14 cellular contexts compared by ENCODE assay signal in the genomic region with DNA sequence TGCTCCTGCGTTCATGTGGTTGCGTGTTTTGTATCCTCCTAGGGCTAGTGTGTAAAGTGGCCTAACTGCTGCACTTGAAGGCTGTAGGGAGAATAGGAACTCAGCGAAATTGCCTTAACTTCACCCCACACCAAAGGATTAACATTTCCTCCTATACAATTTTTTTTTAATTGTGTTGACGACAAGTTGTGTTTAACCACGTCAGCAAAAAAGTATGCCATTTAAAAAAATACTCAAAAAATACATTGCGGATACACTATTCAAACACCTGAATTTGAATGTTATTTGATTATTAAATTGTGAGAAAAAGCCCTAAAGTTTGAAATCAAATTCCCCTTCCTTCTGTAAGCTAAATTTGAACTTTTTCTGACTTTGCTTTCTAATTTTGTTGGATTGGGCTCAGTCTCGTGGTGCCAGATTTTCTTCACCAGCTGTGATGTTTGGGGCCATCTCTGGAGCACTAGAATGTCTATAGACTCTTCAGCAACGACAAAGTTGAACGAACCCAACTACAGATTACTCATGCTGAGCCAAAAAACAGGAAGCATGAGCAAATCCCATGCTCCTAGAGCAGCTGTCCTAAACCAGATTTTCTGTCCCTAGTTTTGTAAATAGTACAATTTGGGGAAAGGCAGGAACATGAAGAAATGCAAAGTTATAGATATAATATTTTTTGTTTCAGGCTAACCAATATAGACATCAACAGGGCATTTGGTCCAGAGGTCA. TPM values are rescaled to one million over a fixed set of nuclear protein-coding genes. Genes with fewer than 3 reads are reported as not detected.
DNase-seq lines count a peak whose midpoint lies in the region; ATAC-seq, FAIRE-seq and TF ChIP-seq lines count a peak whose summit lies in the region.
"Had no signal": no experiment of that assay in that cellular context is flagged by ENCODE, and none has a peak within 500 bp of the region (broad histone marks: within the 10 kb centered on the region; RNA-seq: fewer than 3 reads in every experiment).

No MANE protein-coding gene starts in this region.

- H2BK5ac ChIP-seq in IMR-90 (ENCODE audit: low read depth, low read length, poor library complexity, severe bottlenecking) (no peak overlapping the region), mesenchymal stem cell (ENCODE audit: low read depth, low read length, poor library complexity, severe bottlenecking) (no peak overlapping the region)

- H3K14ac ChIP-seq in IMR-90 (replicated peaks; ENCODE audit: low read depth, low read length) (no peak overlapping the region), mesenchymal stem cell (ENCODE audit: low read length in 2 of 2) (no peak overlapping the region)

- H2BK15ac ChIP-seq in IMR-90 (ENCODE audit: low read depth, low read length) (no peak overlapping the region), mesenchymal stem cell (ENCODE audit: low read depth, poor library complexity, severe bottlenecking) (no peak overlapping the region)

- H4K5ac ChIP-seq in IMR-90 (ENCODE audit: low read depth, low read length): no peak overlapping the region

- H2AK9ac ChIP-seq in IMR-90 (replicated peaks; ENCODE audit: low read depth, low read length, poor library complexity): no peak overlapping the region

- H4K20me1 ChIP-seq in IMR-90 (ENCODE audit: insufficient read depth, low read length): no peaks in the 10 kb centered on the region
- H4K20me1 ChIP-seq in K562 (replicated peaks; ENCODE audit: control insufficient read depth, insufficient read depth, low read length): no peaks in the 10 kb centered on the region
- H4K20me1 ChIP-seq in HepG2 (ENCODE audit: insufficient read depth, low read length): no peaks in the 10 kb centered on the region

- no CpG with 5 or more reads among the region's 9 CpGs for WGBS in IMR-90 (ENCODE audit: extremely low coverage in 2 of 2, insufficient read length in 1 of 2), 2 experiments
- WGBS in K562 (ENCODE audit: insufficient coverage, low coverage, missing lambda C conversion rate): 3% methylated on average over 9 of the region's 9 CpGs
- 20% methylated on average over 9 of the region's 9 CpGs for WGBS in HepG2 (ENCODE audit: low lambda C conversion rate)
- 92% methylated on average over 4 of the region's 9 CpGs for WGBS in mesenchymal stem cell

- H2BK120ac ChIP-seq in IMR-90 (ENCODE audit: low read depth, low read length) (no peak overlapping the region), mesenchymal stem cell (ENCODE audit: low read depth, low read length) (no peak overlapping the region)

- H3K4ac ChIP-seq in IMR-90 (ENCODE audit: low read depth, low read length) (no peak overlapping the region), mesenchymal stem cell (ENCODE audit: low read depth in 1 of 2, low read length in 2 of 2) (no peak overlapping the region)

- H3K4me2 ChIP-seq in IMR-90 (ENCODE audit: low read depth, low read length) (no peak overlapping the region), K562 (ENCODE audit: insufficient read depth, low read length) (no peak overlapping the region), HepG2 (ENCODE audit: low read depth, low read length) (no peak overlapping the region), mesenchymal stem cell (ENCODE audit: low read length, poor library complexity, severe bottlenecking) (no peak overlapping the region)

- no peaks in the 10 kb centered on the region for H3K9me3 ChIP-seq in IMR-90 (ENCODE audit: control insufficient read depth, insufficient read depth, low read length)
- no peaks in the 10 kb centered on the region for H3K9me3 ChIP-seq in K562 (replicated peaks; ENCODE audit: control insufficient read depth, insufficient read depth, low read depth, low read length)
- no peaks in the 10 kb centered on the region for H3K9me3 ChIP-seq in HepG2 (ENCODE audit: low read length)
- no peaks in the 10 kb centered on the region for H3K9me3 ChIP-seq in mesenchymal stem cell (ENCODE audit: control insufficient read depth, low read length)

- TF ChIP-seq POLR2A in IMR-90 (IDR thresholded peaks at IDR 0.05; ENCODE audit: low read depth, low read length): no peak
- TF ChIP-seq POLR2A in K562 (conservative IDR thresholded peaks at IDR 0.05): no peak
- no peak for TF ChIP-seq POLR2A in HepG2 (IDR thresholded peaks at IDR 0.05; ENCODE audit: insufficient read depth in 1 of 2, low read depth in 2 of 2, low read length in 2 of 2)

- H2AK5ac ChIP-seq in IMR-90 (ENCODE audit: low read depth, low read length) (no peak overlapping the region), mesenchymal stem cell (ENCODE audit: low read length, severe bottlenecking) (no peak overlapping the region)

- H4K8ac ChIP-seq in IMR-90 (ENCODE audit: low read depth in 2 of 2, low read length in 2 of 2) (no peak overlapping the region), mesenchymal stem cell (ENCODE audit: low read length) (no peak overlapping the region)

- no peak overlapping the region for H2BK12ac ChIP-seq in mesenchymal stem cell (ENCODE audit: low read length in 2 of 2)

- no peak overlapping the region for H3K9ac ChIP-seq in IMR-90 (ENCODE audit: low read depth, low read length)
- no peak overlapping the region for H3K9ac ChIP-seq in K562 (ENCODE audit: insufficient read depth in 1 of 2, low read depth in 2 of 2, low read length in 2 of 2)
- no peak overlapping the region for H3K9ac ChIP-seq in HepG2 (ENCODE audit: insufficient read depth, low read depth, low read length)
- no peak overlapping the region for H3K9ac ChIP-seq in mesenchymal stem cell (ENCODE audit: low read length)

- ATAC-seq in IMR-90 (ENCODE audit: low read depth): no peak
- no peak for ATAC-seq in K562
- no peak for ATAC-seq in HepG2
- no peak for ATAC-seq in HG03045 (IDR thresholded peaks at IDR 0.05; ENCODE audit: unreplicated experiment)

- POLR2A ChIA-PET in IMR-90 (lab: Charles Lee; ENCODE audit: unreplicated experiment): no interaction called here
- POLR2A ChIA-PET in K562 (lab: Yijun Ruan, JAX): no interaction called here
- POLR2A ChIA-PET in HepG2 (lab: Yijun Ruan, JAX): no interaction called here

- H3K27ac ChIP-seq in IMR-90 (ENCODE audit: insufficient read depth, low read length): no peak overlapping the region
- H3K27ac ChIP-seq in K562 (ENCODE audit: extremely low read depth, low read depth, low read length): no peak overlapping the region
- no peak overlapping the region for H3K27ac ChIP-seq in HepG2 (ENCODE audit: extremely low read length, insufficient read depth, low read length)
- no peak overlapping the region for H3K27ac ChIP-seq in coronary artery
- no peak overlapping the region for H3K27ac ChIP-seq in mesenchymal stem cell (ENCODE audit: low read length, poor library complexity, severe bottlenecking)

- BruUV-seq in IMR-90 (replicated peaks; lab: Mats Ljungman, UMichigan) (no TSS peak), K562 (replicated peaks; lab: Mats Ljungman, UMichigan) (no TSS peak), HepG2 (replicated peaks; lab: Mats Ljungman, UMichigan) (no TSS peak)

- H3K23ac ChIP-seq in IMR-90 (ENCODE audit: low read depth, low read length) (no peak overlapping the region), mesenchymal stem cell (ENCODE audit: low read length in 2 of 2) (no peak overlapping the region)

- CTCF ChIA-PET in IMR-90 (lab: Yijun Ruan, JAX): no interaction called here
- CTCF ChIA-PET in K562 (lab: Yijun Ruan, JAX; ENCODE audit: low intra/inter-chr PET ratio): no interaction called here
- CTCF ChIA-PET in HepG2 (lab: Yijun Ruan, JAX; ENCODE audit: low intra/inter-chr PET ratio, low total read pairs): no interaction called here

- in situ Hi-C loops in IMR-90 (cut with MboI; ENCODE audit: low sequenced_read_pairs): no loop called here
- in situ Hi-C loops in K562 (cut with MboI): no loop called here
- in situ Hi-C loops in HepG2 (cut with HindIII; ENCODE audit: extremely low pct_ligation_motif_present, low pct_unique_long_range_greater_than_20kb): no loop called here

- dilution Hi-C loops in IMR-90 (cut with HindIII; ENCODE audit: low sequenced_read_pairs, unreplicated experiment): no loop called here

- H3K79me2 ChIP-seq in K562 (ENCODE audit: control insufficient read depth, insufficient read depth, low read length) (no peaks in the 10 kb centered on the region), HepG2 (ENCODE audit: insufficient read depth, low read length) (no peaks in the 10 kb centered on the region)

- H3K4me1 ChIP-seq in IMR-90 (ENCODE audit: control insufficient read depth, insufficient read depth, low read length) (no peaks in the 10 kb centered on the region), K562 (replicated peaks in 1 of 2; ENCODE audit: control insufficient read depth in 2 of 2, insufficient read depth in 2 of 2, low read length in 2 of 2) (no peaks in the 10 kb centered on the region), HepG2 (ENCODE audit: insufficient read depth, low read length) (no peaks in the 10 kb centered on the region), mesenchymal stem cell (ENCODE audit: control insufficient read depth, insufficient read depth, low read depth, low read length) (no peaks in the 10 kb centered on the region)

- TF ChIP-seq CTCF in IMR-90 (conservative IDR thresholded peaks at IDR 0.05; ENCODE audit: low read depth, low read length) (no peak), K562 (IDR thresholded peaks at IDR 0.05 in 2 of 3, conservative IDR thresholded peaks at IDR 0.05 in 1 of 3; ENCODE audit: insufficient read depth in 2 of 3, low read depth in 1 of 3, low read length in 3 of 3) (no peak), HepG2 (CRISPR knock-in tag; IDR thresholded peaks at IDR 0.05) (no peak), coronary artery (IDR thresholded peaks at IDR 0.05) (no peak)

- H2AFZ ChIP-seq in IMR-90 (replicated peaks; ENCODE audit: low read length, poor library complexity) (no peak overlapping the region), K562 (ENCODE audit: low read depth, low read length) (no peak overlapping the region), HepG2 (ENCODE audit: low read length) (no peak overlapping the region), mesenchymal stem cell (ENCODE audit: low read depth, low read length) (no peak overlapping the region)

- no peak overlapping the region for H3K18ac ChIP-seq in IMR-90 (ENCODE audit: low read depth, low read length)
- H3K18ac ChIP-seq in mesenchymal stem cell (ENCODE audit: low read depth in 1 of 2, low read length in 2 of 2): no peak overlapping the region

- no peaks in the 10 kb centered on the region for H3K79me1 ChIP-seq in IMR-90 (ENCODE audit: low read depth in 1 of 2, low read length in 2 of 2)
- H3K79me1 ChIP-seq in mesenchymal stem cell (replicated peaks; ENCODE audit: low read length, poor library complexity, severe bottlenecking): no peaks in the 10 kb centered on the region

- FAIRE-seq in K562 (lab: Jason Lieb, UNC): no peak
- FAIRE-seq in HepG2 (lab: Jason Lieb, UNC): no peak
- FAIRE-seq: GM12892, H54 had no signal

- DNase-seq in CD1c-positive myeloid dendritic cell (ENCODE audit: extremely low spot score) (peak; percentile 26), IMR-90 (no peak), K562 (ENCODE audit: extremely low read depth in 1 of 4, low spot score in 3 of 4) (no peak), HepG2 (ENCODE audit: low spot score) (no peak), coronary artery (ENCODE audit: low spot score) (no peak), mesenchymal stem cell (no peak)
- no peak for DNase-seq in stimulated activated naive CD4-positive, alpha-beta T cell treated with Interleukin-2 at 50 U/mL for 16 hours (lab: John Stamatoyannopoulos, UW)
- DNase-seq: C1 segment of cervical spinal cord; CD4-positive, alpha-beta memory T cell; DMS79 had no signal

- H3K56ac ChIP-seq in IMR-90 (ENCODE audit: extremely low read depth, insufficient read depth, low read length): no peak overlapping the region

- H3K36me3 ChIP-seq in IMR-90 (ENCODE audit: control insufficient read depth, insufficient read depth, low read length) (no peaks in the 10 kb centered on the region), K562 (ENCODE audit: control insufficient read depth, insufficient read depth, low read length) (no peaks in the 10 kb centered on the region), HepG2 (replicated peaks in 1 of 2; ENCODE audit: control insufficient read depth in 1 of 2, insufficient read depth in 2 of 2, low read length in 2 of 2) (no peaks in the 10 kb centered on the region), mesenchymal stem cell (ENCODE audit: control insufficient read depth in 1 of 2, insufficient read depth in 2 of 2, low read depth in 1 of 2, low read length in 2 of 2) (no peaks in the 10 kb centered on the region)

- H4K91ac ChIP-seq in IMR-90 (ENCODE audit: insufficient read depth, low read depth, low read length) (no peak overlapping the region), mesenchymal stem cell (ENCODE audit: low read length) (no peak overlapping the region)

- no peak for TF ChIP-seq EP300 in K562 (IDR thresholded peaks at IDR 0.05; ENCODE audit: low read length)
- no peak for TF ChIP-seq EP300 in HepG2 (IDR thresholded peaks at IDR 0.05; ENCODE audit: low read depth in 2 of 2, low read length in 2 of 2)
- no peak for TF ChIP-seq EP300 in HepG2 (CRISPR knock-in tag; IDR thresholded peaks at IDR 0.05; ENCODE audit: borderline replicate concordance)

- H3K9me1 ChIP-seq in IMR-90 (ENCODE audit: insufficient read depth, low read length): no peaks in the 10 kb centered on the region
- no peaks in the 10 kb centered on the region for H3K9me1 ChIP-seq in K562 (ENCODE audit: control insufficient read depth, insufficient read depth, low read length)

- no peak overlapping the region for H2BK20ac ChIP-seq in IMR-90 (ENCODE audit: low read depth, low read length)

- H3K4me3 ChIP-seq in IMR-90 (ENCODE audit: insufficient read depth, low read depth, low read length) (no peak overlapping the region), K562 (no peak overlapping the region), HepG2 (replicated peaks in 1 of 3; ENCODE audit: insufficient read depth in 1 of 3, low read depth in 2 of 3, low read length in 3 of 3) (no peak overlapping the region), coronary artery (no peak overlapping the region), mesenchymal stem cell (ENCODE audit: insufficient read depth in 1 of 2, low read depth in 1 of 2, low read length in 2 of 2) (no peak overlapping the region)

- H3K27me3 ChIP-seq in IMR-90 (ENCODE audit: control insufficient read depth, insufficient read depth, low read length) (no peaks in the 10 kb centered on the region), K562 (ENCODE audit: control insufficient read depth in 2 of 2, insufficient read depth in 2 of 2, low read length in 2 of 2) (no peaks in the 10 kb centered on the region), HepG2 (ENCODE audit: control insufficient read depth in 1 of 2, insufficient read depth in 2 of 2, low read length in 2 of 2) (no peaks in the 10 kb centered on the region), mesenchymal stem cell (ENCODE audit: control insufficient read depth in 1 of 2, insufficient read depth in 1 of 2, low read length in 2 of 2) (no peaks in the 10 kb centered on the region)

- no peak for TF ChIP-seq RAD21 in IMR-90 (IDR thresholded peaks at IDR 0.05; ENCODE audit: low read length)
- TF ChIP-seq RAD21 in K562 (CRISPR knock-in tag; conservative IDR thresholded peaks at IDR 0.05 in 1 of 2, IDR thresholded peaks at IDR 0.05 in 1 of 2): no peak
- no peak for TF ChIP-seq RAD21 in HepG2 (CRISPR knock-in tag; IDR thresholded peaks at IDR 0.05)

- intact Hi-C loops in IMR-90 (cut with micrococcal nuclease) (no loop called here), K562 (cut with micrococcal nuclease) (no loop called here), HepG2 (cut with micrococcal nuclease; ENCODE audit: unreplicated experiment) (no loop called here)

RNA-seq across cellular contexts. Expression of gene SLC9A9, which starts 8.1 kb away (rescaled TPM):
- 2.3 and 4.2 TPM in 2 replicates for total RNA-seq in IMR-90 (2012; rRNA removed)
- polyA plus RNA-seq in IMR-90 (2012; rRNA removed): 1.1 and 1.4 TPM in 2 replicates
- 0.64 and 0.94 TPM in 2 replicates for polyA plus RNA-seq in IMR-90 (2012; cell fraction: cytosol; rRNA removed)
- 0.46 and 1.2 TPM in 2 replicates for polyA plus RNA-seq in IMR-90 (2012; cell fraction: nucleus; rRNA removed; ENCODE audit: low replicate concordance)
- not detected in 2 replicates for total RNA-seq in K562 (2011; cell fraction: chromatin; rRNA removed; ENCODE audit: low replicate concordance)
- total RNA-seq in K562 (2011; cell fraction: nucleolus; rRNA removed): not detected in 2 replicates
- total RNA-seq in K562 (2011; cell fraction: nucleoplasm; rRNA removed): not detected in 2 replicates
- not detected in 2 replicates for total RNA-seq in K562 (2014; rRNA removed)
- not detected in 2 replicates for total RNA-seq in K562 (2014; rRNA removed; fragmentation: Illumina TruSeq; extraction: Trizol)
- total RNA-seq in K562 (2015; rRNA removed; fragmentation: Illumina TruSeq; extraction: Trizol): not detected in 2 replicates
- 0.13 and 0.27 TPM in 2 replicates for total RNA-seq in K562 (2021)
- not detected in 2 replicates for polyA plus RNA-seq in K562 (2011; rRNA removed)
- polyA plus RNA-seq in K562 (2011; cell fraction: cytosol; rRNA removed): not detected in 2 replicates
- not detected in 2 replicates for polyA plus RNA-seq in K562 (2011; cell fraction: nucleus; rRNA removed)
- polyA plus RNA-seq in K562 (2012): 0.08 and 0.19 TPM in 2 replicates
- polyA plus RNA-seq in K562 (2014; fragmentation: Illumina TruSeq; extraction: Trizol): 0.03 TPM in 1 of 2 replicates, not detected in the other
- not detected for polyA plus RNA-seq in K562 (2014; fragmentation: Nextera tagmentation; extraction: Ambion mirVana)
- not detected in 2 replicates for polyA plus RNA-seq in K562 (2014; rRNA removed)
- polyA minus RNA-seq in K562 (2011; rRNA and poly(A)+ RNA removed): 0.04 and 0.33 TPM in 2 replicates
- polyA minus RNA-seq in K562 (2011; cell fraction: cytosol; rRNA and poly(A)+ RNA removed): not detected in 2 replicates
- not detected in 2 replicates for polyA minus RNA-seq in K562 (2011; cell fraction: nucleus; rRNA and poly(A)+ RNA removed)
- not detected in 2 replicates for total RNA-seq in HepG2 (2016; rRNA removed; fragmentation: Illumina TruSeq; extraction: Trizol)
- total RNA-seq in HepG2 (2016; cell fraction: cytosol; rRNA removed; fragmentation: Illumina TruSeq; extraction: Trizol; ENCODE audit: low read depth): not detected in 2 replicates
- not detected in 2 replicates for total RNA-seq in HepG2 (2016; cell fraction: insoluble cytoplasmic fraction; rRNA removed; fragmentation: Illumina TruSeq; extraction: Trizol)
- not detected in 2 replicates for total RNA-seq in HepG2 (2016; cell fraction: membrane; rRNA removed; fragmentation: Illumina TruSeq; extraction: Trizol)
- total RNA-seq in HepG2 (2016; cell fraction: nucleus; rRNA removed; fragmentation: Illumina TruSeq; extraction: Trizol): not detected in 2 replicates
- polyA plus RNA-seq in HepG2 (2011; rRNA removed): not detected in 2 replicates
- polyA plus RNA-seq in HepG2 (2011; cell fraction: cytosol; rRNA removed): not detected in 2 replicates
- not detected in 2 replicates for polyA plus RNA-seq in HepG2 (2011; cell fraction: nucleus; rRNA removed)
- polyA plus RNA-seq in HepG2 (2012): not detected in 2 replicates
- not detected in 2 replicates for polyA plus RNA-seq in HepG2 (2016; cell fraction: cytosol; fragmentation: Illumina TruSeq; extraction: Trizol; ENCODE audit: low read depth)
- not detected in 2 replicates for polyA plus RNA-seq in HepG2 (2016; cell fraction: insoluble cytoplasmic fraction; fragmentation: Illumina TruSeq; extraction: Trizol; ENCODE audit: low read depth)
- not detected in 2 replicates for polyA plus RNA-seq in HepG2 (2016; cell fraction: membrane; fragmentation: Illumina TruSeq; extraction: Trizol; ENCODE audit: low read depth)
- not detected in 2 replicates for polyA plus RNA-seq in HepG2 (2016; cell fraction: nucleus; fragmentation: Illumina TruSeq; extraction: Trizol; ENCODE audit: insufficient read depth, low read depth)
- not detected in 2 replicates for polyA minus RNA-seq in HepG2 (2011; rRNA and poly(A)+ RNA removed; ENCODE audit: low replicate concordance)
- polyA minus RNA-seq in HepG2 (2011; cell fraction: cytosol; rRNA and poly(A)+ RNA removed): not detected in 2 replicates
- not detected in 2 replicates for polyA minus RNA-seq in HepG2 (2011; cell fraction: nucleus; rRNA and poly(A)+ RNA removed)
- 6.2 TPM for polyA plus RNA-seq in mesenchymal stem cell (2013, experiment 1 of 2)
- 6.2 TPM for polyA plus RNA-seq in mesenchymal stem cell (2013, experiment 2 of 2)
- total RNA-seq: G401 had no signal
